Comparison of ENCODE assay signal across 8 cellular contexts in genomic region chr7:107581387-107582013, GRCh38. TPM values are rescaled to one million over a fixed set of nuclear protein-coding genes. Genes with fewer than 3 reads are reported as not detected.
A peak's percentile ranks its signal among the peaks of the same experiment; 100 is the strongest.
DNase-seq lines count a peak whose midpoint lies in the region; ATAC-seq and TF ChIP-seq lines count a peak whose summit lies in the region.

No MANE protein-coding gene starts in this region.

- ATAC-seq in RWPE2 (ENCODE audit: low read depth) (0 out of 3 replicates have a peak, but pooled peaks have one; percentile 10), HG03432 (IDR thresholded peaks at IDR 0.05; ENCODE audit: unreplicated experiment) (no peak)

- WGBS in endodermal cell (ENCODE audit: insufficient coverage in 1 of 2, insufficient read length in 1 of 2), 2 experiments: 97 to 100% methylated on average over 4 to 5 of the region's 5 CpGs

- H3K4me1 Mint-ChIP-seq in Calu3 (ENCODE audit: low read depth, unreplicated experiment): no peaks in the 10 kb centered on the region
- H3K4me1 Mint-ChIP-seq in endodermal cell: peaks cover 7% of the 10 kb centered on the region

- H3K9me3 Mint-ChIP-seq in Calu3 (ENCODE audit: low read depth, unreplicated experiment) (no peaks in the 10 kb centered on the region), endodermal cell (no peaks in the 10 kb centered on the region)

- no peak overlapping the region for H2AFZ ChIP-seq in neuron (ENCODE audit: low read depth, low read length)

- H3K4me3 Mint-ChIP-seq in Calu3 (ENCODE audit: low read depth, unreplicated experiment): peak overlapping the region; percentile 39
- peak overlapping the region; percentile 88 for H3K4me3 Mint-ChIP-seq in endodermal cell

- peaks cover 14% of the 10 kb centered on the region for H3K4me1 ChIP-seq in RWPE2 (ENCODE audit: insufficient read depth, poor library complexity, severe bottlenecking)
- H3K4me1 ChIP-seq in endodermal cell (ENCODE audit: control insufficient read depth, insufficient read depth, low read length): no peaks in the 10 kb centered on the region
- peaks cover 7% of the 10 kb centered on the region for H3K4me1 ChIP-seq in neuron (ENCODE audit: insufficient read depth, low read length)

- H3K27me3 ChIP-seq in RWPE2 (ENCODE audit: insufficient read depth, poor library complexity, severe bottlenecking) (no peaks in the 10 kb centered on the region), endodermal cell (ENCODE audit: control insufficient read depth, insufficient read depth, low read length, poor library complexity, severe bottlenecking) (no peaks in the 10 kb centered on the region), neuron (ENCODE audit: insufficient read depth, low read length) (no peaks in the 10 kb centered on the region)

- peak overlapping the region; percentile 59 for H3K27ac ChIP-seq in RWPE2 (ENCODE audit: poor library complexity, severe bottlenecking)
- H3K27ac ChIP-seq in endodermal cell (ENCODE audit: low read depth, low read length): no peak overlapping the region

- H3K27me3 Mint-ChIP-seq in Calu3 (ENCODE audit: unreplicated experiment) (no peaks in the 10 kb centered on the region), endodermal cell (ENCODE audit: insufficient read depth) (no peaks in the 10 kb centered on the region)

- BruUV-seq in Calu3 (replicated peaks; lab: Mats Ljungman, UMichigan): no TSS peak

- H3K36me3 Mint-ChIP-seq in Calu3 (ENCODE audit: insufficient read depth, unreplicated experiment) (peaks cover 12% of the 10 kb centered on the region), endodermal cell (ENCODE audit: low read depth) (peaks cover 13% of the 10 kb centered on the region)

- H3K9me3 ChIP-seq in RWPE2 (ENCODE audit: severe bottlenecking): no peaks in the 10 kb centered on the region
- no peaks in the 10 kb centered on the region for H3K9me3 ChIP-seq in endodermal cell (ENCODE audit: control insufficient read depth, low read length)
- no peaks in the 10 kb centered on the region for H3K9me3 ChIP-seq in neuron (ENCODE audit: low read length)

- no peak overlapping the region for H3K9ac ChIP-seq in endodermal cell (ENCODE audit: extremely low read depth, low read length, poor library complexity, severe bottlenecking)

- CTCF ChIA-PET in Calu3 (lab: Charles Lee): no interaction called here

- DNase-seq in Calu3 (no peak), RWPE2 (ENCODE audit: low spot score) (no peak), endodermal cell (no peak), amniotic stem cell (lab: John Stamatoyannopoulos, UW) (no peak), GM03348 (ENCODE audit: low spot score) (no peak), T-helper 9 cell (no peak)

- peaks cover 51% of the 10 kb centered on the region for H3K36me3 ChIP-seq in RWPE2 (ENCODE audit: low read depth)
- H3K36me3 ChIP-seq in endodermal cell (ENCODE audit: control insufficient read depth, insufficient read depth, low read length): peaks cover 12% of the 10 kb centered on the region
- peaks cover 28% of the 10 kb centered on the region for H3K36me3 ChIP-seq in neuron (ENCODE audit: insufficient read depth, low read length)

- intact Hi-C loops in Calu3 (cut with micrococcal nuclease; ENCODE audit: unreplicated experiment): loop anchor here (10.0 kb wide), 1 partner anchor 143 kb away; no protein-coding TSS in a partner anchor

- H3K4me3 ChIP-seq in RWPE2 (ENCODE audit: severe bottlenecking) (peak overlapping the region; percentile 85), endodermal cell (ENCODE audit: low read length) (peak overlapping the region; percentile 94), neuron (ENCODE audit: low read length) (peak overlapping the region; percentile 94)

- no peak for TF ChIP-seq CTCF in Calu3 (IDR thresholded peaks at IDR 0.05; ENCODE audit: unreplicated experiment)
- no peak for TF ChIP-seq CTCF in RWPE2 (IDR thresholded peaks at IDR 0.05; ENCODE audit: poor library complexity, severe bottlenecking)
- no peak for TF ChIP-seq CTCF in endodermal cell (conservative IDR thresholded peaks at IDR 0.05)

- H3K27ac Mint-ChIP-seq in Calu3 (ENCODE audit: unreplicated experiment) (no peak overlapping the region), endodermal cell (no peak overlapping the region)

RNA-seq across cellular contexts. Expression of gene BCAP29, which starts 1.5 kb away (rescaled TPM):
- total RNA-seq in Calu3 (2022) (16.5 and 17.6 TPM in 2 replicates), endodermal cell (10 to 100 TPM; 39.5 to 46.0 TPM)
- polyA plus RNA-seq in endodermal cell (2013, experiment 1 of 2): 31.8 TPM
- 38.3 TPM for polyA plus RNA-seq in endodermal cell (2013, experiment 2 of 2)

RNA-seq across cellular contexts. Expression of gene DUS4L, which starts 17.7 kb away (rescaled TPM):
- total RNA-seq in Calu3 (2022) (9.3 and 9.9 TPM in 2 replicates), endodermal cell (10 to 100 TPM; 13.2 to 18.0 TPM)
- 16.8 TPM for polyA plus RNA-seq in endodermal cell (2013, experiment 1 of 2)
- 14.1 TPM for polyA plus RNA-seq in endodermal cell (2013, experiment 2 of 2)

RNA-seq across cellular contexts. Expression of gene COG5, which starts 17.8 kb away (rescaled TPM):
- total RNA-seq in Calu3 (2022): 21.4 and 23.6 TPM in 2 replicates
- 10 to 100 TPM; 25.5 to 34.7 TPM for total RNA-seq in endodermal cell
- 29.6 TPM for polyA plus RNA-seq in endodermal cell (2013, experiment 1 of 2)
- polyA plus RNA-seq in endodermal cell (2013, experiment 2 of 2): 25.3 TPM
